ENCODE assay signal across 10 cellular contexts in the genomic region with DNA sequence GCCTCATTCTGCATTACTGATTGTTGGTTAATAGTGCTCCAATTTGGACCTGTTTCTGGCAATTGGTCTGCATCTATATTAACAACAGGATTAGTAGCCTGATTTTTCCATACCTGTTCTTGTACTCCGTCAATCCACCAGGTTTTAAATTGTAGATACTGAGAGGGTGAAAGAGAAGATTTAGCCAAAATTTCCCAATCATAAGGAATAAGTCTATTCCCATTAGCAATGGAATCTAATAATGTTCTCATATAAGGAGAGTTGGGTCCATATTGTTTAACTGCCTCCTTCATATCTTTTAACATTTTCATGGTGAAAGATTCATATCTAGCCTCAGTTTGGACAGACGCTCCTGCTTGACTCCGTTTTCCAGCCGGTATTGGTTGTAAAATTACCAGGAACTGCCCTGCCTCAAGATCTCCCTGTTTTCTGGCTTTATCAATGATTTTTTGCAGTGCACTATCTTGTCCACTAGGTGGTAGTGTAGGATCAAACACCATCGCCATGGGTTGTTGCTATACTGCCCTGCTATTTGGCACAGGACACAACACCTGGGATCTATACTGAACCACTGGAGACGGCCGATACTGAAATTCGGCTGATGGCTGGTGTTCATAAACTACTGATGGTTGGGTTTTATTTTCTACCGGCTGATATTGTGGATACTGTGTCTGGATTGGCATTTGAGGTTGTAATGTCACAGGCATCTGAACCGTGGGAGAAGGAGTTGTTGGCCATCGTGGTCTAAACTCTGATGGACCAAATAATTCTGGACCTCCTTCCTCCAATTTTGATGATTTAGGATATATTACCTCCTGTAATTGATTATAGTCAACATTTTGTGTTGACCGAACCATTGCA. TPM values are rescaled to one million over a fixed set of nuclear protein-coding genes. Genes with fewer than 3 reads are reported as not detected.
DNase-seq lines count a peak whose midpoint lies in the region; ATAC-seq and TF ChIP-seq lines count a peak whose summit lies in the region.
"Had no signal": no experiment of that assay in that cellular context is flagged by ENCODE, and none has a peak within 500 bp of the region (broad histone marks: within the 10 kb centered on the region; RNA-seq: fewer than 3 reads in every experiment).

No MANE protein-coding gene starts in this region.

- H3K36me3 Mint-ChIP-seq in activated CD4-positive, alpha-beta T cell treated with anti-CD3 and anti-CD28 coated beads for 36 hours (ENCODE audit: low read depth): no peaks in the 10 kb centered on the region

- peak; percentile 87 to 93 for TF ChIP-seq CTCF in tibial artery (IDR thresholded peaks at IDR 0.05)

- no peak overlapping the region for H3K4me3 ChIP-seq in tibial artery

- no peaks in the 10 kb centered on the region for H3K27me3 ChIP-seq in tibial artery

- H3K27me3 Mint-ChIP-seq in activated CD4-positive, alpha-beta T cell treated with anti-CD3 and anti-CD28 coated beads for 36 hours: no peaks in the 10 kb centered on the region
- H3K27me3 Mint-ChIP-seq: activated naive CD4-positive, alpha-beta T cell treated with anti-CD3 and anti-CD28 coated beads, Interleukin-2, amount 50 U/mL, for 24 hours had no signal

- H3K9me3 Mint-ChIP-seq in activated CD4-positive, alpha-beta T cell treated with anti-CD3 and anti-CD28 coated beads for 36 hours (ENCODE audit: low read depth): peaks cover under 1% of the 10 kb centered on the region

- H3K36me3 ChIP-seq in tibial artery: no peaks in the 10 kb centered on the region

- H3K27ac Mint-ChIP-seq in activated CD4-positive, alpha-beta T cell treated with anti-CD3 and anti-CD28 coated beads for 36 hours: no peak overlapping the region

- H3K27ac ChIP-seq in tibial artery: no peak overlapping the region

- in situ Hi-C loops in G401 (cut with HindIII; ENCODE audit: low sequenced_read_pairs): no loop called here

- ATAC-seq in HG03520 (IDR thresholded peaks at IDR 0.05; ENCODE audit: unreplicated experiment) (peak; percentile 63), HG03097 (IDR thresholded peaks at IDR 0.05; ENCODE audit: low FRiP score, unreplicated experiment) (no peak)
- peak; percentile 98 for ATAC-seq in activated CD4-positive, alpha-beta T cell treated with anti-CD3 and anti-CD28 coated beads for 36 hours

- intact Hi-C loops in activated CD4-positive, alpha-beta T cell treated with anti-CD3 and anti-CD28 coated beads for 36 hours (cut with DNase I, micrococcal nuclease): loop anchor here (1.0 to 5.0 kb wide), 10 partner anchors 22 to 283 kb away; a partner anchor contains a TSS
- intact Hi-C loops in tibial artery (cut with DNase I; ENCODE audit: low total_unique reads): loop anchor here (5.0 kb wide), 1 partner anchor 93 kb away; no protein-coding TSS in a partner anchor

- H3K4me3 Mint-ChIP-seq in activated CD4-positive, alpha-beta T cell treated with anti-CD3 and anti-CD28 coated beads for 36 hours: no peak overlapping the region
- H3K4me3 Mint-ChIP-seq: activated naive CD4-positive, alpha-beta T cell treated with anti-CD3 and anti-CD28 coated beads, Interleukin-2, amount 50 U/mL, for 24 hours had no signal

- H3K9me3 ChIP-seq in tibial artery: no peaks in the 10 kb centered on the region

- peaks cover 0 to 21% (median 11%) of the 10 kb centered on the region in 4 donors for H3K4me1 ChIP-seq in tibial artery

- POLR2A ChIA-PET in activated CD4-positive, alpha-beta T cell treated with anti-CD3 and anti-CD28 coated beads for 36 hours (lab: Charles Lee): no interaction called here

- DNase-seq in G401 (ENCODE audit: low spot score): peak; percentile 76
- DNase-seq in NCI-H510A (lab: John Stamatoyannopoulos, UW): peak; percentile 11
- peak; percentile 63 for DNase-seq in activated CD4-positive, alpha-beta T cell treated with anti-CD3 and anti-CD28 coated beads for 36 hours
- DNase-seq in effector CD8-positive, alpha-beta T cell (lab: John Stamatoyannopoulos, UW): peak; percentile 4
- DNase-seq in medulla oblongata (ENCODE audit: extremely low spot score): peak; percentile 92
- peak in 1 of 2 donors; percentile 27 for DNase-seq in tibial artery

- H3K4me1 Mint-ChIP-seq in activated CD4-positive, alpha-beta T cell treated with anti-CD3 and anti-CD28 coated beads for 36 hours: peaks cover 23% of the 10 kb centered on the region

- CTCF ChIA-PET in activated CD4-positive, alpha-beta T cell treated with anti-CD3 and anti-CD28 coated beads for 36 hours (lab: Charles Lee): interaction anchor here (0.7 to 1.6 kb wide), 9 partner anchors 22 to 95 kb away, joined by 3 to 7 read pairs (median 4); a partner anchor contains a TSS

RNA-seq across cellular contexts. Expression of a gene that starts 25.2 kb away (rescaled TPM):
- total RNA-seq in G401 (2014; rRNA removed; shearing (Covaris generic)): 17.3 and 28.1 TPM in 2 replicates
- 10 to 100 TPM; 27.5 to 27.6 TPM for total RNA-seq in activated CD4-positive, alpha-beta T cell treated with anti-CD3 and anti-CD28 coated beads for 36 hours

RNA-seq across cellular contexts. Expression of a gene that starts 37.9 kb away (rescaled TPM):
- total RNA-seq in G401 (2014; rRNA removed; shearing (Covaris generic)): 0.74 and 1.6 TPM in 2 replicates
- under 1 TPM; 0.74 to 0.91 TPM for total RNA-seq in activated CD4-positive, alpha-beta T cell treated with anti-CD3 and anti-CD28 coated beads for 36 hours

RNA-seq across cellular contexts. Expression of a gene that starts 57.5 kb away (rescaled TPM):
- not detected in 2 replicates for total RNA-seq in G401 (2014; rRNA removed; shearing (Covaris generic))
- total RNA-seq in activated CD4-positive, alpha-beta T cell treated with anti-CD3 and anti-CD28 coated beads for 36 hours: not detected
- total RNA-seq: subcutaneous adipose tissue had no signal
